Comparison of ENCODE assay signal across 25 cellular contexts in the genomic region with DNA sequence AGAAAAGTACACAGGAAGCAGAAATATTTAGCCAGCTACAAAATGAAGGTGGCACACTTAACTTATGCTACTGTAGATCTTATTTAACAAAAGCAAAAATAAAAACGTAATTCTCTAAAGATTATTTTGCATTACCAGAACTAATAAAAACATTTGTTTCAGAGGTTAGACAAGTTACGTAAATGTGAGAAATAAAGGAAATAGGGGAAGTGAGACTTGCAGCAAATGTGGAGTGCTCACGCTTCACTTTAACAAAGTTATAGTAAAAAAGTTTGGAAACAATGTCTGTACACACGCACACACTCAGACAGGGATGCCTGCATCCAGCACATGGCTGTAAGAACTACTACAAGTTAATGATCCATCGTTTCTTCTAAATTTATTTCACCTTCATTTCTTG.
"Had no signal": no experiment of that assay in that cellular context is flagged by ENCODE, and none has a peak within 500 bp of the region (broad histone marks: within the 10 kb centered on the region; RNA-seq: fewer than 3 reads in every experiment).

No MANE protein-coding gene starts in this region.

- H3K27ac ChIP-seq: esophagus squamous epithelium, heart right ventricle, left lung, prostate gland, right atrium auricular region, suprapubic skin, transverse colon, vagina had no signal

- H3K4me1 ChIP-seq: esophagus squamous epithelium, heart right ventricle, left lung, prostate gland, right atrium auricular region, suprapubic skin, transverse colon, vagina had no signal

- H3K4me3 ChIP-seq: esophagus squamous epithelium, heart right ventricle, left lung, neural progenitor cell, prostate gland, right atrium auricular region, smooth muscle cell, suprapubic skin, transverse colon, vagina had no signal

- H3K36me3 ChIP-seq: esophagus squamous epithelium, heart right ventricle, left lung, neural progenitor cell, prostate gland, right atrium auricular region, suprapubic skin, transverse colon, vagina had no signal

- H3K27me3 ChIP-seq: esophagus squamous epithelium, heart right ventricle, left lung, neural progenitor cell, right atrium auricular region, suprapubic skin, transverse colon, vagina had no signal

- H3K9me3 ChIP-seq: esophagus squamous epithelium, left lung, prostate gland, right atrium auricular region, suprapubic skin, transverse colon, vagina had no signal

- DNase-seq: effector memory CD8-positive, alpha-beta T cell; erythroblast; esophagus squamous epithelium; foreskin melanocyte; glutamatergic neuron; heart right ventricle; hippocampal formation; left cardiac atrium; left lung; mesenchymal stem cell; naive thymus-derived CD4-positive, alpha-beta T cell; stimulated activated CD4-positive, alpha-beta T cell treated with anti-CD3 and anti-CD28 coated beads, Interleukin-12 subunit alpha, Interleukin-12 subunit beta, amount 100 ng/mL, for 4 hours; stimulated activated CD4-positive, alpha-beta T cell treated with anti-CD3 and anti-CD28 coated beads, Interleukin-1b, Interleukin-23, amount 100 ng/mL, for 48 hours; stimulated activated CD4-positive, alpha-beta T cell treated with anti-CD3 and anti-CD28 coated beads, Interleukin-4, amount 100 ng/mL, for 1 hour; stimulated activated CD8-positive, alpha-beta memory T cell treated with anti-CD3 and anti-CD28 coated beads, Interleukin-4, amount 100 ng/mL, for 48 hours; stimulated activated naive CD4-positive, alpha-beta T cell; stimulated activated naive CD8-positive, alpha-beta T cell treated with anti-CD3 and anti-CD28 coated beads, Interleukin-15, amount 100 ng/mL, for 72 hours; transverse colon had no signal

- ATAC-seq: effector memory CD8-positive, alpha-beta T cell; heart right ventricle; left cardiac atrium; left lung; naive thymus-derived CD4-positive, alpha-beta T cell; sciatic nerve; stimulated activated naive CD8-positive, alpha-beta T cell treated with anti-CD3 and anti-CD28 coated beads, Interleukin-15, amount 100 ng/mL, for 72 hours had no signal
